In the genomic region with DNA sequence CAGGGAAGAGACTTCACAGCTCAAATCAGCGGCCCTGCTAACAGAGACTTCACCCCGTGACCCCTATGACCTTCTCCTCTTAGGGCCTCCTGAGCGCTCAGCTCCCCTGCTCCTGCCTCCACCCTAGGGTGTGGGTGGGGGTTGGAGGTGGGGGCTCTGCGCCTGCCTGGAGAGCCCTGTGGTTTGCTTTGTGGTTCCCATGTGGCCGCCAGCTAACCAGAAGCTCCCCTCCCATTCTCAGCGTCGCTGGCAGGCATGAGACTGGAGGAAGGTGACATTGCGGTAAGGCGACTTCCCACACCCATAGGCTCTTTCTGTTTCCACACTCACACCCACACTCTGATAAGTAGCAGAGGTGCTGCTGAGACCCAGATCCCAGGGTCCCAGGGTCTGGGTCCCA, we compare ENCODE assay signal across 15 cellular contexts. TPM values are rescaled to one million over a fixed set of nuclear protein-coding genes. Genes with fewer than 3 reads are reported as not detected.
A peak's percentile ranks its signal among the peaks of the same experiment; 100 is the strongest.
DNase-seq lines count a peak whose midpoint lies in the region; ATAC-seq and TF ChIP-seq lines count a peak whose summit lies in the region.
"Had no signal": no experiment of that assay in that cellular context is flagged by ENCODE, and none has a peak within 500 bp of the region (broad histone marks: within the 10 kb centered on the region; RNA-seq: fewer than 3 reads in every experiment).

No MANE protein-coding gene starts in this region.

- H3K4me1 Mint-ChIP-seq in CD8-positive, alpha-beta memory T cell, result peaks cover 30 to 33% (median 31%) of the 10 kb centered on the region in 3 donors
- peaks cover 32% of the 10 kb centered on the region for H3K4me1 Mint-ChIP-seq in T-helper 2 cell treated with Interferon-gamma antibody and Interleukin-4, amounts not matched to agents 5 μg/mL and 100 μg/mL, for 36 hours (ENCODE audit: low read depth)

- no peak overlapping the region for H3K27ac ChIP-seq in CD8-positive, alpha-beta memory T cell (ENCODE audit: low read depth, low read length)
- no peak overlapping the region for H3K27ac ChIP-seq in prostate gland
- no peak overlapping the region for H3K27ac ChIP-seq in substantia nigra (ENCODE audit: low read depth, low read length, poor library complexity, severe bottlenecking)
- H3K27ac ChIP-seq: brain microvascular endothelial cell had no signal

- CTCF ChIA-PET in CD8-positive, alpha-beta memory T cell (lab: Charles Lee), result no interaction called here

- H3K36me3 ChIP-seq in CD8-positive, alpha-beta memory T cell (ENCODE audit: insufficient read depth, low read length), result no peaks in the 10 kb centered on the region
- no peaks in the 10 kb centered on the region for H3K36me3 ChIP-seq in prostate gland

- peaks cover 35% of the 10 kb centered on the region for H3K4me1 ChIP-seq in CD8-positive, alpha-beta memory T cell (ENCODE audit: insufficient read depth, low read length)
- no peaks in the 10 kb centered on the region for H3K4me1 ChIP-seq in prostate gland (replicated peaks)

- ATAC-seq in GM18861 (IDR thresholded peaks at IDR 0.05; ENCODE audit: unreplicated experiment), result no peak
- ATAC-seq: left ventricle myocardium superior had no signal

- no peak for TF ChIP-seq POLR2A in prostate gland (IDR thresholded peaks at IDR 0.05)

- TF ChIP-seq CTCF in prostate gland (IDR thresholded peaks at IDR 0.05), result no peak

- H3K4me3 Mint-ChIP-seq in CD8-positive, alpha-beta memory T cell, result peak overlapping the region in 6 of 7 donors; percentile 61 to 80 (median 72)
- peak overlapping the region; percentile 73 for H3K4me3 Mint-ChIP-seq in T-helper 2 cell treated with Interferon-gamma antibody and Interleukin-4, amounts not matched to agents 5 μg/mL and 100 μg/mL, for 36 hours
- H3K4me3 Mint-ChIP-seq: HFFc6, IgD-negative memory B cell had no signal

- H3K9me3 Mint-ChIP-seq in CD8-positive, alpha-beta memory T cell, result no peaks in the 10 kb centered on the region
- H3K9me3 Mint-ChIP-seq in T-helper 2 cell treated with Interferon-gamma antibody and Interleukin-4, amounts not matched to agents 5 μg/mL and 100 μg/mL, for 36 hours, result no peaks in the 10 kb centered on the region
- H3K9me3 Mint-ChIP-seq: HFFc6, IgD-negative memory B cell had no signal

- peaks cover 0 to 4% of the 10 kb centered on the region in 2 donors for H3K27me3 Mint-ChIP-seq in CD8-positive, alpha-beta memory T cell
- H3K27me3 Mint-ChIP-seq in T-helper 2 cell treated with Interferon-gamma antibody and Interleukin-4, amounts not matched to agents 5 μg/mL and 100 μg/mL, for 36 hours (ENCODE audit: low read depth), result no peaks in the 10 kb centered on the region
- H3K27me3 Mint-ChIP-seq: IgD-negative memory B cell had no signal

- no peaks in the 10 kb centered on the region for H3K36me3 Mint-ChIP-seq in CD8-positive, alpha-beta memory T cell
- H3K36me3 Mint-ChIP-seq in T-helper 2 cell treated with Interferon-gamma antibody and Interleukin-4, amounts not matched to agents 5 μg/mL and 100 μg/mL, for 36 hours (ENCODE audit: low read depth), result peaks cover 36% of the 10 kb centered on the region
- H3K36me3 Mint-ChIP-seq: IgD-negative memory B cell had no signal

- intact Hi-C loops in prostate gland (cut with DNase I), result no loop called here

- no peaks in the 10 kb centered on the region for H3K27me3 ChIP-seq in CD8-positive, alpha-beta memory T cell (ENCODE audit: insufficient read depth, low read length, poor library complexity, severe bottlenecking)
- no peaks in the 10 kb centered on the region for H3K27me3 ChIP-seq in prostate gland (replicated peaks; ENCODE audit: insufficient read depth)
- H3K27me3 ChIP-seq: brain microvascular endothelial cell had no signal

- peak in 2 of 5 donors; percentile 11 to 27 for DNase-seq in CD8-positive, alpha-beta memory T cell
- DNase-seq in T-helper 2 cell treated with Interferon-gamma antibody and Interleukin-4, amounts not matched to agents 5 μg/mL and 100 μg/mL, for 36 hours (ENCODE audit: low spot score), result peak; percentile 40
- peak; percentile 15 for DNase-seq in activated effector memory CD4-positive, alpha-beta T cell treated with Interleukin-2 at 50 U/mL for 16 hours
- peak; percentile 54 for DNase-seq in stimulated activated CD4-positive, alpha-beta T cell treated with anti-CD3 and anti-CD28 coated beads, Interleukin-15, amount 100 ng/mL, for 24 hours
- DNase-seq in midbrain (lab: John Stamatoyannopoulos, UW) (no peak), prostate gland (ENCODE audit: low spot score) (no peak), substantia nigra (lab: John Stamatoyannopoulos, UW) (no peak)
- DNase-seq: brain microvascular endothelial cell, HFFc6, left ventricle myocardium superior, NCI-H2029, NCI-H774 had no signal

- peak overlapping the region in 4 of 8 donors; percentile 16 to 84 (median 66) for H3K27ac Mint-ChIP-seq in CD8-positive, alpha-beta memory T cell
- peak overlapping the region; percentile 60 for H3K27ac Mint-ChIP-seq in T-helper 2 cell treated with Interferon-gamma antibody and Interleukin-4, amounts not matched to agents 5 μg/mL and 100 μg/mL, for 36 hours
- H3K27ac Mint-ChIP-seq: HFFc6 had no signal

- no peak overlapping the region for H3K4me3 ChIP-seq in CD8-positive, alpha-beta memory T cell (ENCODE audit: low read length)
- H3K4me3 ChIP-seq in prostate gland, result no peak overlapping the region
- H3K4me3 ChIP-seq: smooth muscle cell had no signal

- POLR2A ChIA-PET in CD8-positive, alpha-beta memory T cell (lab: Charles Lee), result interaction anchor here (0.5 to 1.3 kb wide), 2 partner anchors 16 to 81 kb away, joined by 3 read pairs; no protein-coding TSS in a partner anchor

- 76% methylated on average over 9 of the region's 9 CpGs for WGBS in prostate gland

- no peaks in the 10 kb centered on the region for H3K9me3 ChIP-seq in CD8-positive, alpha-beta memory T cell (ENCODE audit: low read length)
- H3K9me3 ChIP-seq in prostate gland, result no peaks in the 10 kb centered on the region

RNA-seq across cellular contexts. Expression of a gene that starts 27.6 kb away (rescaled TPM):
- 1 to 10 TPM; 5.7 to 6.2 TPM for total RNA-seq in CD8-positive, alpha-beta memory T cell
- polyA plus RNA-seq in CD8-positive, alpha-beta memory T cell, result 0.15 TPM
- total RNA-seq in prostate gland, result 1 to 10 TPM; 4.9 TPM

Comparison
In these comparisons a context has a peak if more than half of its experiments do, and no peak if none do; other contexts are left out.
1. DNase-seq: peak in T-helper 2 cell treated with Interferon-gamma antibody and Interleukin-4, amounts not matched to agents 5 μg/mL and 100 μg/mL, for 36 hours (single experiment), activated effector memory CD4-positive, alpha-beta T cell treated with Interleukin-2 at 50 U/mL for 16 hours (single experiment) and stimulated activated CD4-positive, alpha-beta T cell treated with anti-CD3 and anti-CD28 coated beads, Interleukin-15, amount 100 ng/mL, for 24 hours (single experiment); none in midbrain (single experiment), prostate gland (single experiment) and substantia nigra (0 of 49).